Comparison of ENCODE assay signal across 1 cellular context in the genomic region with DNA sequence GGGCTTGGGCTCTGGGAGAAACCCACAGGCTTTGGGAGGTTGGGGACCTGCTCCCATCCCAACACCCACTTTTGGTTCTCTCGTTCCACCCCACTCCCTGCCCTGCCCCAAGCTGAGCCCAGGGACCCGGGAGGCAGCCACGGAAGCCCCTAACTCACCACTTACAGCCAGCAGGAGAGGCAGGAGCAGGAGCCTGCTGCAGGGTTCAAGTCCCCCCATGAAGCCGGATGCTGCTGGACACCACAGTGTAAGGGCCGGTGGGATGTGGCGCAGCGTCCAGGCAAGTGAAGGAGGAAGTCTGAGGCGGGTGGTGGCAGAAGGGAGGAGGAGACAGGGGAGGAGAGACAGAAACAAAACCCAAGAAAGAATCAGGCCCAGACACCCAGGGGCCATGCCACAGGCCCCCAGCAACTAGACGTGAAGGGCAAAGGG.
TF ChIP-seq lines count a peak whose summit lies in the region.

A gene (minus strand): TSS at position 286 of the 432 bp plus-strand sequence. CDS start 67 bp downstream, at position 219.

TF ChIP-seq in IMR-90, 13 proteins besides CTCF, POLR2A, EP300 and RAD21 (continued from another document):
- TF ChIP-seq, protein P1, sequence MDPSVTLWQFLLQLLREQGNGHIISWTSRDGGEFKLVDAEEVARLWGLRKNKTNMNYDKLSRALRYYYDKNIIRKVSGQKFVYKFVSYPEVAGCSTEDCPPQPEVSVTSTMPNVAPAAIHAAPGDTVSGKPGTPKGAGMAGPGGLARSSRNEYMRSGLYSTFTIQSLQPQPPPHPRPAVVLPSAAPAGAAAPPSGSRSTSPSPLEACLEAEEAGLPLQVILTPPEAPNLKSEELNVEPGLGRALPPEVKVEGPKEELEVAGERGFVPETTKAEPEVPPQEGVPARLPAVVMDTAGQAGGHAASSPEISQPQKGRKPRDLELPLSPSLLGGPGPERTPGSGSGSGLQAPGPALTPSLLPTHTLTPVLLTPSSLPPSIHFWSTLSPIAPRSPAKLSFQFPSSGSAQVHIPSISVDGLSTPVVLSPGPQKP (IDR thresholded peaks at IDR 0.05; ENCODE audit: borderline replicate concordance, low read depth, low read length): no peak
- TF ChIP-seq RCOR1 (IDR thresholded peaks at IDR 0.05; ENCODE audit: insufficient replicate concordance, low read length) (no peak), SMC3 (IDR thresholded peaks at IDR 0.05; ENCODE audit: low read depth, low read length) (no peak)
